In the genomic region with DNA sequence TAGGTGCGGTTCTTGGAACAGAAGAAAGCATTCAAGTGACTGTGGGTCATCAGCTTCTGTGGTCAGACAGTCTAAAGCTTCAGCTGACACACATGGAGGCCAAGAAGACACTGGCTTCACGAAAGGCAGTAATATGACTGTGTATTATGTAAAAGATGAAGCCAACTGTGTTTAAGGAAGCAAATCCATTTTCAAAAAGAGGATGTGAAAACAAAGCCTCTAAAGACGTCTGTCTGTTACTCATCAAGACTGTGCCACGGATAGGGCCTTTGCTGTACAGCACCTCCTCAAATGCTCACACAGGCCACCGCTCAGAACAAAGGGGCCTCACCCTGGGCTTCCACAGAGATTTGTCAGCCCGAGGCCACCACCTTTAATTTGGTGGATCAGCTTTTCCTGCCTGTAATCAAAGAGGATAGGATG, we compare ENCODE assay signal across 9 cellular contexts. TPM values are rescaled to one million over a fixed set of nuclear protein-coding genes. Genes with fewer than 3 reads are reported as not detected.
DNase-seq lines count a peak whose midpoint lies in the region; ATAC-seq and TF ChIP-seq lines count a peak whose summit lies in the region.
"Had no signal": no experiment of that assay in that cellular context is flagged by ENCODE, and none has a peak within 500 bp of the region (broad histone marks: within the 10 kb centered on the region; RNA-seq: fewer than 3 reads in every experiment).

No MANE protein-coding gene starts in this region.

- H3K9ac ChIP-seq in endodermal cell (ENCODE audit: extremely low read depth, low read length, poor library complexity, severe bottlenecking) = no peak overlapping the region

- ATAC-seq in GM21529 (IDR thresholded peaks at IDR 0.05; ENCODE audit: unreplicated experiment) = peak; percentile 91
- ATAC-seq in heart right ventricle = peak; percentile 41 to 83 (median 70)

- no peak overlapping the region for H3K4me3 Mint-ChIP-seq in endodermal cell
- H3K4me3 Mint-ChIP-seq: activated naive CD4-positive, alpha-beta T cell treated with anti-CD3 and anti-CD28 coated beads, Interleukin-2, amount 50 U/mL, for 24 hours had no signal

- H3K4me1 ChIP-seq in heart right ventricle (peaks cover 0 to 32% (median 0%) of the 10 kb centered on the region in 9 donors), endodermal cell (ENCODE audit: control insufficient read depth, insufficient read depth, low read length) (no peaks in the 10 kb centered on the region)

- 73 to 80% methylated on average over 6 of the region's 6 CpGs for WGBS in heart right ventricle, 2 donors
- WGBS in endodermal cell (ENCODE audit: insufficient coverage in 1 of 2, insufficient read length in 1 of 2), 2 experiments = 91 to 92% methylated on average over 4 to 6 of the region's 6 CpGs

- H3K27me3 ChIP-seq in heart right ventricle (no peaks in the 10 kb centered on the region), endodermal cell (ENCODE audit: control insufficient read depth, insufficient read depth, low read length, poor library complexity, severe bottlenecking) (no peaks in the 10 kb centered on the region)

- no peaks in the 10 kb centered on the region for H3K9me3 Mint-ChIP-seq in endodermal cell
- H3K9me3 Mint-ChIP-seq: activated naive CD4-positive, alpha-beta T cell treated with anti-CD3 and anti-CD28 coated beads, Interleukin-2, amount 50 U/mL, for 24 hours had no signal

- H3K27ac Mint-ChIP-seq in endodermal cell = no peak overlapping the region
- H3K27ac Mint-ChIP-seq: activated naive CD4-positive, alpha-beta T cell treated with anti-CD3 and anti-CD28 coated beads, Interleukin-2, amount 50 U/mL, for 24 hours had no signal

- no peak overlapping the region for H3K4me3 ChIP-seq in GM12864 (ENCODE audit: low read depth, low read length)
- no peak overlapping the region for H3K4me3 ChIP-seq in heart right ventricle
- H3K4me3 ChIP-seq in endodermal cell (ENCODE audit: low read length) = no peak overlapping the region

- peak overlapping the region in 1 of 10 donors; percentile 63 for H3K27ac ChIP-seq in heart right ventricle
- no peak overlapping the region for H3K27ac ChIP-seq in endodermal cell (ENCODE audit: low read depth, low read length)

- intact Hi-C loops in heart right ventricle (cut with DNase I) = no loop called here

- TF ChIP-seq CTCF in GM12864 (IDR thresholded peaks at IDR 0.05; ENCODE audit: low read depth, low read length, missing control alignments) (no peak), heart right ventricle (IDR thresholded peaks at IDR 0.05) (no peak), endodermal cell (conservative IDR thresholded peaks at IDR 0.05) (no peak)

- H3K4me1 Mint-ChIP-seq in endodermal cell = no peaks in the 10 kb centered on the region

- H3K9me3 ChIP-seq in heart right ventricle (no peaks in the 10 kb centered on the region), endodermal cell (ENCODE audit: control insufficient read depth, low read length) (no peaks in the 10 kb centered on the region)

- H3K36me3 Mint-ChIP-seq in endodermal cell (ENCODE audit: low read depth) = no peaks in the 10 kb centered on the region
- H3K36me3 Mint-ChIP-seq: activated naive CD4-positive, alpha-beta T cell treated with anti-CD3 and anti-CD28 coated beads, Interleukin-2, amount 50 U/mL, for 24 hours had no signal

- no peaks in the 10 kb centered on the region for H3K36me3 ChIP-seq in heart right ventricle
- H3K36me3 ChIP-seq in endodermal cell (ENCODE audit: control insufficient read depth, insufficient read depth, low read length) = no peaks in the 10 kb centered on the region

- DNase-seq in GM12864 (ENCODE audit: low read depth) = peak; percentile 87
- DNase-seq in HK-2 (ENCODE audit: unreplicated experiment) = peak; percentile 23
- DNase-seq in heart right ventricle = peak in 1 of 2 donors; percentile 9
- DNase-seq in DMS153 treated with DMSO at 0.1 percent for 48 hours (lab: John Stamatoyannopoulos, UW; ENCODE audit: unreplicated experiment) = no peak
- no peak for DNase-seq in endodermal cell
- no peak for DNase-seq in activated T-cell treated with anti-CD3 and anti-CD28 coated beads, Interleukin-2, amount 50 U/mL, for 1 hour
- DNase-seq in NCI-H128 (lab: John Stamatoyannopoulos, UW; ENCODE audit: unreplicated experiment) = no peak

- H3K27me3 Mint-ChIP-seq in endodermal cell (ENCODE audit: insufficient read depth) = peaks cover 24% of the 10 kb centered on the region

RNA-seq across cellular contexts. Expression of gene TMEM163, which starts 21.1 kb away (rescaled TPM):
- under 1 TPM; 0.16 to 0.80 (median 0.35) TPM for total RNA-seq in heart right ventricle
- polyA plus RNA-seq in heart right ventricle = 1 to 10 TPM in 1 of 2 donors, under 1 TPM in 1; 0.88 to 1.7 TPM
- total RNA-seq in endodermal cell = under 1 TPM in 1 of 2 donors, not detected in 1; 0.24 TPM
- 9.9 TPM for polyA plus RNA-seq in endodermal cell (2013, experiment 1 of 2)
- polyA plus RNA-seq in endodermal cell (2013, experiment 2 of 2) = 7.0 TPM

Comparison
In these comparisons a context has a peak if more than half of its experiments do, and no peak if none do; other contexts are left out.
1. DNase-seq: peak in GM12864 (single experiment) and HK-2 (single experiment); none in DMS153 treated with DMSO at 0.1 percent for 48 hours (single experiment), endodermal cell (single experiment), activated T-cell treated with anti-CD3 and anti-CD28 coated beads, Interleukin-2, amount 50 U/mL, for 1 hour (single experiment) and NCI-H128 (single experiment).